Comparison of ENCODE assay signal across 15 cellular contexts in genomic region chr1:203217139-203217621, GRCh38. TPM values are rescaled to one million over a fixed set of nuclear protein-coding genes. Genes with fewer than 3 reads are reported as not detected.
A peak's percentile ranks its signal among the peaks of the same experiment; 100 is the strongest.
DNase-seq lines count a peak whose midpoint lies in the region; ATAC-seq and TF ChIP-seq lines count a peak whose summit lies in the region.
"Had no signal": no experiment of that assay in that cellular context is flagged by ENCODE, and none has a peak within 500 bp of the region (broad histone marks: within the 10 kb centered on the region; RNA-seq: fewer than 3 reads in every experiment).

No MANE protein-coding gene starts in this region.

- H3K36me3 Mint-ChIP-seq in endodermal cell (ENCODE audit: low read depth) (no peaks in the 10 kb centered on the region), progenitor cell of endocrine pancreas (ENCODE audit: insufficient read depth) (no peaks in the 10 kb centered on the region)
- no peaks in the 10 kb centered on the region for H3K36me3 Mint-ChIP-seq in activated T-cell treated with anti-CD3 and anti-CD28 coated beads, Interleukin-2, amount 50 U/mL, for 72 hours (ENCODE audit: insufficient read depth in 2 of 2)
- H3K36me3 Mint-ChIP-seq: activated CD4-positive, alpha-beta memory T cell treated with anti-CD3 and anti-CD28 coated beads for 36 hours had no signal

- TF ChIP-seq CTCF in endodermal cell (conservative IDR thresholded peaks at IDR 0.05) (peak; percentile 68), progenitor cell of endocrine pancreas (IDR thresholded peaks at IDR 0.05; ENCODE audit: unreplicated experiment) (peak; percentile 42)

- H3K4me1 Mint-ChIP-seq in endodermal cell (peaks cover 10% of the 10 kb centered on the region), progenitor cell of endocrine pancreas (ENCODE audit: low read depth) (no peaks in the 10 kb centered on the region)
- peaks cover 6% of the 10 kb centered on the region for H3K4me1 Mint-ChIP-seq in activated T-cell treated with anti-CD3 and anti-CD28 coated beads, Interleukin-2, amount 50 U/mL, for 72 hours (ENCODE audit: low read depth)

- ATAC-seq in HG03280 (IDR thresholded peaks at IDR 0.05; ENCODE audit: unreplicated experiment) = no peak
- no peak for ATAC-seq in activated T-cell treated with anti-CD3 and anti-CD28 coated beads, Interleukin-2, amount 50 U/mL, for 72 hours (replicated peaks in 1 of 2)

- no peak overlapping the region for H3K27ac ChIP-seq in endodermal cell (ENCODE audit: low read depth, low read length)
- H3K27ac ChIP-seq: vagina had no signal

- no peak overlapping the region for H3K9ac ChIP-seq in endodermal cell (ENCODE audit: extremely low read depth, low read length, poor library complexity, severe bottlenecking)

- no peaks in the 10 kb centered on the region for H3K9me3 ChIP-seq in endodermal cell (ENCODE audit: control insufficient read depth, low read length)
- H3K9me3 ChIP-seq: vagina had no signal

- H3K27ac Mint-ChIP-seq in endodermal cell (no peak overlapping the region), progenitor cell of endocrine pancreas (no peak overlapping the region)
- H3K27ac Mint-ChIP-seq in activated T-cell treated with anti-CD3 and anti-CD28 coated beads, Interleukin-2, amount 50 U/mL, for 72 hours = no peak overlapping the region
- H3K27ac Mint-ChIP-seq: activated CD4-positive, alpha-beta memory T cell treated with anti-CD3 and anti-CD28 coated beads for 36 hours had no signal

- no peaks in the 10 kb centered on the region for H3K36me3 ChIP-seq in endodermal cell (ENCODE audit: control insufficient read depth, insufficient read depth, low read length)
- H3K36me3 ChIP-seq: vagina had no signal

- no peak overlapping the region for H3K4me3 Mint-ChIP-seq in endodermal cell
- H3K4me3 Mint-ChIP-seq in progenitor cell of endocrine pancreas (ENCODE audit: low read depth) = no peak overlapping the region
- H3K4me3 Mint-ChIP-seq in activated T-cell treated with anti-CD3 and anti-CD28 coated beads, Interleukin-2, amount 50 U/mL, for 72 hours = no peak overlapping the region
- H3K4me3 Mint-ChIP-seq: activated CD4-positive, alpha-beta memory T cell treated with anti-CD3 and anti-CD28 coated beads for 36 hours had no signal

- DNase-seq in NCI-H146 (lab: John Stamatoyannopoulos, UW) = peak; percentile 11
- no peak for DNase-seq in NCI-H146 treated with DMSO at 0.1 percent for 48 hours (lab: John Stamatoyannopoulos, UW; ENCODE audit: unreplicated experiment)
- DNase-seq in NCI-H2171 treated with DMSO at 0.1 percent for 48 hours (lab: John Stamatoyannopoulos, UW) = peak; percentile 60
- DNase-seq in endodermal cell = peak; percentile 86
- DNase-seq in progenitor cell of endocrine pancreas (ENCODE audit: low spot score, unreplicated experiment) = no peak
- no peak for DNase-seq in ureter (ENCODE audit: low spot score)
- no peak for DNase-seq in activated T-cell treated with anti-CD3 and anti-CD28 coated beads, Interleukin-2, amount 50 U/mL, for 72 hours
- DNase-seq: activated CD4-positive, alpha-beta memory T cell treated with anti-CD3 and anti-CD28 coated beads for 36 hours; activated naive CD4-positive, alpha-beta T cell treated with anti-CD3 and anti-CD28 coated beads, Interleukin-2, amount 50 U/mL, for 16 hours; dermis blood vessel endothelial cell; hippocampal formation; NCI-H187 treated with DMSO at 0.1 percent for 48 hours had no signal

- no peaks in the 10 kb centered on the region for H3K4me1 ChIP-seq in endodermal cell (ENCODE audit: control insufficient read depth, insufficient read depth, low read length)
- H3K4me1 ChIP-seq: vagina had no signal

- no peak overlapping the region for H3K4me3 ChIP-seq in endodermal cell (ENCODE audit: low read length)
- H3K4me3 ChIP-seq: vagina had no signal

- H3K27me3 Mint-ChIP-seq in endodermal cell (ENCODE audit: insufficient read depth) (peaks cover 29% of the 10 kb centered on the region), progenitor cell of endocrine pancreas (peaks cover 65% of the 10 kb centered on the region)
- H3K27me3 Mint-ChIP-seq in activated T-cell treated with anti-CD3 and anti-CD28 coated beads, Interleukin-2, amount 50 U/mL, for 72 hours (ENCODE audit: low read depth) = peaks cover 20% of the 10 kb centered on the region

- no peaks in the 10 kb centered on the region for H3K27me3 ChIP-seq in endodermal cell (ENCODE audit: control insufficient read depth, insufficient read depth, low read length, poor library complexity, severe bottlenecking)
- H3K27me3 ChIP-seq: vagina had no signal

- 67 to 70% methylated on average over 5 of the region's 5 CpGs for WGBS in endodermal cell (ENCODE audit: insufficient coverage in 1 of 2, insufficient read length in 1 of 2), 2 experiments

- H3K9me3 Mint-ChIP-seq in endodermal cell = no peaks in the 10 kb centered on the region
- H3K9me3 Mint-ChIP-seq in progenitor cell of endocrine pancreas (ENCODE audit: low read depth) = no peaks in the 10 kb centered on the region
- H3K9me3 Mint-ChIP-seq in activated T-cell treated with anti-CD3 and anti-CD28 coated beads, Interleukin-2, amount 50 U/mL, for 72 hours = no peaks in the 10 kb centered on the region
- H3K9me3 Mint-ChIP-seq: activated CD4-positive, alpha-beta memory T cell treated with anti-CD3 and anti-CD28 coated beads for 36 hours had no signal

RNA-seq across cellular contexts. Expression of gene CHIT1, which starts 12.3 kb away (rescaled TPM):
- total RNA-seq in endodermal cell (under 1 TPM in 1 of 2 donors, not detected in 1; 0.07 TPM), progenitor cell of endocrine pancreas (0.14 and 0.95 TPM in 2 replicates), ureter (6.6 TPM)
- polyA plus RNA-seq in endodermal cell (2013, experiment 1 of 2) = not detected
- not detected for polyA plus RNA-seq in endodermal cell (2013, experiment 2 of 2)
- 1 to 10 TPM; 1.4 to 4.7 TPM for total RNA-seq in activated T-cell treated with anti-CD3 and anti-CD28 coated beads, Interleukin-2, amount 50 U/mL, for 72 hours
- total RNA-seq: SK-MEL-5, vagina had no signal

RNA-seq across cellular contexts. Expression of gene CHI3L1, which starts 30.7 kb away (rescaled TPM):
- 1 to 10 TPM in 1 of 2 donors, under 1 TPM in 1; 0.18 to 1.1 TPM for total RNA-seq in endodermal cell
- 0.71 TPM for polyA plus RNA-seq in endodermal cell (2013, experiment 1 of 2)
- 1.3 TPM for polyA plus RNA-seq in endodermal cell (2013, experiment 2 of 2)
- not detected in 2 replicates for total RNA-seq in progenitor cell of endocrine pancreas
- 8.8 TPM for total RNA-seq in ureter
- not detected for total RNA-seq in activated T-cell treated with anti-CD3 and anti-CD28 coated beads, Interleukin-2, amount 50 U/mL, for 72 hours
- total RNA-seq: activated CD4-positive, alpha-beta memory T cell treated with anti-CD3 and anti-CD28 coated beads for 36 hours had no signal

RNA-seq across cellular contexts. Expression of gene MYBPH, which starts 41.6 kb away (rescaled TPM):
- not detected for total RNA-seq in endodermal cell
- not detected for polyA plus RNA-seq in endodermal cell (2013, experiment 1 of 2)
- polyA plus RNA-seq in endodermal cell (2013, experiment 2 of 2) = not detected
- not detected in 2 replicates for total RNA-seq in progenitor cell of endocrine pancreas
- not detected for total RNA-seq in ureter
- not detected for total RNA-seq in activated T-cell treated with anti-CD3 and anti-CD28 coated beads, Interleukin-2, amount 50 U/mL, for 72 hours
- total RNA-seq: activated CD4-positive, alpha-beta memory T cell treated with anti-CD3 and anti-CD28 coated beads for 36 hours; dermis blood vessel endothelial cell; SK-MEL-5; vagina had no signal

Comparison
In these comparisons a context has a peak if more than half of its experiments do, and no peak if none do; other contexts are left out.
1. DNase-seq: peak in NCI-H146 (single experiment), NCI-H2171 treated with DMSO at 0.1 percent for 48 hours (single experiment) and endodermal cell (single experiment); none in NCI-H146 treated with DMSO at 0.1 percent for 48 hours (single experiment), progenitor cell of endocrine pancreas (single experiment), ureter (single experiment) and activated T-cell treated with anti-CD3 and anti-CD28 coated beads, Interleukin-2, amount 50 U/mL, for 72 hours (0 of 2).